11 cellular contexts compared by ENCODE assay signal in the genomic region with DNA sequence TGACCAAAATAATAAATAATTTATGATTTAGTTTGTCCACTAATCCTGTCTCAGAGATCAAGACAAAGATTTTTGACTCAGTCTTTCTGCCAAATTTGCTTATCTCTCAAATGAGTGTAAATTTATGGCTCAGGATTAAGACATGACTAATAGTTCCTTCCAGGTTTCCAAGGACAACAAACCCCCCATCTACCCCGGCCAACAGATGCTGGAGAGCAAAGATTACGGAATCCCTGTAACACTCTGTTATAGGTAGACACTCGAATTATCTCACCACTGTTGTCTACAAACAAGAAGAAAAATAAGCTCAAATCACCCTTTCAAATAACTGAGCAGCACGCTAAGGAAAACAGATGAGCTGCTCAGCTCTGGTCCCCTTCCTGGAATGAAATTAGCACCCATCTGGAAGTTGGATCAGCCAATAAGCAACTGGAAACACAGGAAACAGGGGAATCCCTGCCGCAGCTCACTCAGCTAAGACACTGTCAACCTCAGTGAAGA. TPM values are rescaled to one million over a fixed set of nuclear protein-coding genes. Genes with fewer than 3 reads are reported as not detected.
A peak's percentile ranks its signal among the peaks of the same experiment; 100 is the strongest.
DNase-seq lines count a peak whose midpoint lies in the region; ATAC-seq and TF ChIP-seq lines count a peak whose summit lies in the region.
"Had no signal": no experiment of that assay in that cellular context is flagged by ENCODE, and none has a peak within 500 bp of the region (broad histone marks: within the 10 kb centered on the region; RNA-seq: fewer than 3 reads in every experiment).

No MANE protein-coding gene starts in this region.

- TF ChIP-seq CTCF in cardiac muscle cell (IDR thresholded peaks at IDR 0.05; ENCODE audit: low read depth, low read length): no peak
- no peak for TF ChIP-seq CTCF in gastrocnemius medialis (IDR thresholded peaks at IDR 0.05 in 4 of 5, conservative IDR thresholded peaks at IDR 0.05 in 1 of 5)

- in situ Hi-C loops in gastrocnemius medialis (cut with MboI; ENCODE audit: low sequenced_read_pairs in 4 of 4): no loop called here

- H3K36me3 ChIP-seq in cardiac muscle cell (no peaks in the 10 kb centered on the region), gastrocnemius medialis (no peaks in the 10 kb centered on the region)
- H3K36me3 ChIP-seq: pancreas had no signal

- H3K27me3 ChIP-seq in cardiac muscle cell: no peaks in the 10 kb centered on the region
- H3K27me3 ChIP-seq in gastrocnemius medialis: no peaks in the 10 kb centered on the region
- H3K27me3 ChIP-seq: pancreas had no signal

- TF ChIP-seq POLR2A in gastrocnemius medialis (IDR thresholded peaks at IDR 0.05): no peak

- H3K4me1 ChIP-seq in cardiac muscle cell (ENCODE audit: low read depth): peaks cover 30% of the 10 kb centered on the region
- peaks cover 34 to 35% of the 10 kb centered on the region in 2 donors for H3K4me1 ChIP-seq in gastrocnemius medialis

- H3K27ac Mint-ChIP-seq in T-helper 17 cell: peak overlapping the region; percentile 3

- H3K4me3 Mint-ChIP-seq in T-helper 17 cell: no peak overlapping the region
- H3K4me3 Mint-ChIP-seq: central memory CD8-positive, alpha-beta T cell had no signal

- DNase-seq in ELF-1 (ENCODE audit: low read depth, low spot score): peak; percentile 49
- DNase-seq in T-helper 17 cell: no peak
- DNase-seq in cardiac muscle cell (ENCODE audit: low read depth in 1 of 2, low spot score in 1 of 2): peak in 1 of 2 donors; percentile 63
- no peak for DNase-seq in gastrocnemius medialis
- DNase-seq in NCI-H510A treated with DMSO at 0.1 percent for 48 hours (lab: John Stamatoyannopoulos, UW): no peak
- DNase-seq in SIG-M5 (lab: John Stamatoyannopoulos, UW): no peak
- DNase-seq: MM.1S, pancreas had no signal

- H3K9me3 ChIP-seq in T-helper 17 cell (ENCODE audit: control insufficient read depth, low read length, poor library complexity, severe bottlenecking) (no peaks in the 10 kb centered on the region), cardiac muscle cell (ENCODE audit: low read depth) (no peaks in the 10 kb centered on the region), gastrocnemius medialis (no peaks in the 10 kb centered on the region)
- H3K9me3 ChIP-seq: pancreas had no signal

- no peaks in the 10 kb centered on the region for H3K27me3 Mint-ChIP-seq in T-helper 17 cell
- H3K27me3 Mint-ChIP-seq: central memory CD8-positive, alpha-beta T cell had no signal

- intact Hi-C loops in gastrocnemius medialis (cut with DNase I; ENCODE audit: low total_unique reads): no loop called here

- H3K4me1 Mint-ChIP-seq in T-helper 17 cell: peaks cover 36% of the 10 kb centered on the region

- H3K27ac ChIP-seq in cardiac muscle cell: peak overlapping the region; percentile 75
- H3K27ac ChIP-seq in gastrocnemius medialis: peak overlapping the region; percentile 29 to 53 (median 48)

- no peak overlapping the region for H3K4me3 ChIP-seq in cardiac muscle cell
- peak overlapping the region in 2 of 4 donors; percentile 0 to 3 for H3K4me3 ChIP-seq in gastrocnemius medialis
- H3K4me3 ChIP-seq: pancreas had no signal

- ATAC-seq in T-helper 17 cell (no peak), gastrocnemius medialis (peak; percentile 25 to 49), GM21529 (IDR thresholded peaks at IDR 0.05; ENCODE audit: unreplicated experiment) (no peak), HG02610 (IDR thresholded peaks at IDR 0.05; ENCODE audit: unreplicated experiment) (no peak)

- no peaks in the 10 kb centered on the region for H3K36me3 Mint-ChIP-seq in T-helper 17 cell (ENCODE audit: low read depth)

RNA-seq across cellular contexts. Expression of a gene that starts 56.8 kb away (rescaled TPM):
- total RNA-seq in T-helper 17 cell (10 to 100 TPM; 39.5 to 46.4 TPM), cardiac muscle cell (244 and 412 TPM in 2 replicates), gastrocnemius medialis (1,000 to 10,000 TPM; 1,040 to 1,354 (median 1,121) TPM)
- 252 and 258 TPM in 2 replicates for polyA plus RNA-seq in cardiac muscle cell

Comparison
In these comparisons a context has a peak if more than half of its experiments do, and no peak if none do; other contexts are left out.
1. ATAC-seq: peak in gastrocnemius medialis (2 of 2); none in T-helper 17 cell (single experiment), GM21529 (single experiment) and HG02610 (single experiment).